ENCODE assay signal across 10 cellular contexts in the genomic region with DNA sequence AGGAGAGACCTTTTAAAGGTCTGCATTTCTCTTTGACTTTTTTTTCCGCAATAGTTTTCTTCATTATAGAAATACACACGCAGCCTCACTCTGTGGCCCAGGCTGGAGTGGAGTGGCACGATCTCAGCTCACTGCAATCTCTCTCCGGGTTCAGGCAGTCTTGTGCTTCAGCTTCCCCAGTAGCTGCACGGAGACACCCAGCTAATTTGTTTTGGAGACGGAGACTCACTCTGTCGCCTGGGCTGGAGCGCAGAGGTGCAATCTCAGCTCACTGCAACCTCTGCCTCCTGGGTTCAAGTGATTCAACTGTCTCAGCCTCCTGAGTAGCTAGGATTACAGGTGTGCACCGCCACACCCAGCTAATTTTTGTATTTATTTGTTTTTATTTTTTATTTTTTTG. TPM values are rescaled to one million over a fixed set of nuclear protein-coding genes. Genes with fewer than 3 reads are reported as not detected.
DNase-seq lines count a peak whose midpoint lies in the region; ATAC-seq, FAIRE-seq and TF ChIP-seq lines count a peak whose summit lies in the region.
"Had no signal": no experiment of that assay in that cellular context is flagged by ENCODE, and none has a peak within 500 bp of the region (broad histone marks: within the 10 kb centered on the region; RNA-seq: fewer than 3 reads in every experiment).

No MANE protein-coding gene starts in this region.

- peak overlapping the region; percentile 99 for H2BK5ac ChIP-seq in neuronal stem cell (ENCODE audit: low read length)

- no peak overlapping the region for H3K27ac Mint-ChIP-seq in CD8-positive, alpha-beta T cell
- H3K27ac Mint-ChIP-seq in IgD-negative memory B cell: peak overlapping the region in 1 of 3 donors; percentile 89

- in situ Hi-C loops in GM12878 (cut with MboI): no loop called here

- no peaks in the 10 kb centered on the region for H3K27me3 Mint-ChIP-seq in CD8-positive, alpha-beta T cell (ENCODE audit: low read depth)
- H3K27me3 Mint-ChIP-seq in IgD-negative memory B cell: no peaks in the 10 kb centered on the region

- 0 out of 2 replicates have a peak overlapping the region, but pooled peaks have one; percentile 11 for H3K4me2 ChIP-seq in GM12878 (ENCODE audit: control insufficient read depth, insufficient read depth)
- no peak overlapping the region for H3K4me2 ChIP-seq in neuronal stem cell (ENCODE audit: insufficient read depth, low read length, poor library complexity, severe bottlenecking)

- no peak overlapping the region for H2AFZ ChIP-seq in GM12878 (ENCODE audit: control insufficient read depth, low read depth, low read length)
- H2AFZ ChIP-seq in neuronal stem cell (ENCODE audit: low read length): no peak overlapping the region

- no peak for TF ChIP-seq POLR2A in GM12878 (IDR thresholded peaks at IDR 0.05; ENCODE audit: low read depth, low read length)

- peak overlapping the region; percentile 98 for H2AK5ac ChIP-seq in neuronal stem cell (ENCODE audit: low read depth, low read length)

- intact Hi-C loops in CD8-positive, alpha-beta T cell (cut with DNase I, micrococcal nuclease): no loop called here
- intact Hi-C loops in GM12878 (cut with micrococcal nuclease; ENCODE audit: unreplicated experiment) (loop anchor here (5.0 kb wide), 1 partner anchor 45 kb away; a partner anchor contains a TSS), sciatic nerve (cut with DNase I) (no loop called here)

- TF ChIP-seq EP300 in GM12878 (IDR thresholded peaks at IDR 0.05; ENCODE audit: borderline replicate concordance in 1 of 2, control insufficient read depth in 1 of 2, low read depth in 2 of 2, low read length in 2 of 2): no peak

- H3K27ac ChIP-seq in CD8-positive, alpha-beta T cell (ENCODE audit: low read depth, low read length): no peak overlapping the region
- H3K27ac ChIP-seq in GM12878 (ENCODE audit: control insufficient read depth, insufficient read depth) (no peak overlapping the region), neuronal stem cell (replicated peaks; ENCODE audit: low read length) (no peak overlapping the region)

- peaks cover 14% of the 10 kb centered on the region for H3K79me2 ChIP-seq in GM12878 (ENCODE audit: control insufficient read depth, insufficient read depth, low read length)

- CTCF ChIA-PET in CD8-positive, alpha-beta T cell (lab: Charles Lee): interaction anchor here (1.0 kb wide), 1 partner anchor 24 kb away, joined by 3 read pairs; no protein-coding TSS in a partner anchor
- CTCF ChIA-PET in GM12878 (lab: Yijun Ruan, JAX): interaction anchor here (1.2 to 2.1 kb wide), 3 partner anchors 11 to 16 kb away, joined by 3 to 5 read pairs (median 5); no protein-coding TSS in a partner anchor

- WGBS in GM12878 (ENCODE audit: insufficient coverage, insufficient replicate concordance, low lambda C conversion rate, missing lambda C conversion rate): 91% methylated on average over 9 of the region's 9 CpGs
- no CpG with 5 or more reads among the region's 9 CpGs for WGBS in neuronal stem cell (ENCODE audit: extremely low coverage in 2 of 2, insufficient read length in 2 of 2, insufficient replicate concordance in 1 of 2), 2 donors

- no peaks in the 10 kb centered on the region for H3K9me3 ChIP-seq in CD8-positive, alpha-beta T cell (ENCODE audit: low read length)
- no peaks in the 10 kb centered on the region for H3K9me3 ChIP-seq in GM12878 (replicated peaks; ENCODE audit: control insufficient read depth, insufficient read depth, low read length)
- no peaks in the 10 kb centered on the region for H3K9me3 ChIP-seq in neuronal stem cell (replicated peaks in 1 of 2; ENCODE audit: control insufficient read depth in 2 of 2, insufficient read depth in 1 of 2, low read depth in 1 of 2, low read length in 2 of 2)

- FAIRE-seq in GM12878 (lab: Jason Lieb, UNC): no peak
- FAIRE-seq: frontal cortex had no signal

- POLR2A ChIA-PET in CD8-positive, alpha-beta T cell (lab: Charles Lee): interaction anchor here (3.6 kb wide), 1 partner anchor 11 kb away, joined by 26 read pairs; no protein-coding TSS in a partner anchor
- POLR2A ChIA-PET in GM12878 (lab: Charles Lee): interaction anchor here (0.6 to 3.1 kb wide), 6 partner anchors 10 to 130 kb away, joined by 3 to 10 read pairs (median 4); no protein-coding TSS in a partner anchor

- no peaks in the 10 kb centered on the region for H4K20me1 ChIP-seq in GM12878 (ENCODE audit: control insufficient read depth, insufficient read depth)

- peaks cover 5% of the 10 kb centered on the region for H3K79me1 ChIP-seq in neuronal stem cell (ENCODE audit: low read depth, low read length)

- no peak overlapping the region for H3K9ac ChIP-seq in GM12878 (ENCODE audit: control insufficient read depth, insufficient read depth, low read length)
- peak overlapping the region; percentile 72 for H3K9ac ChIP-seq in neuronal stem cell (ENCODE audit: low read depth, low read length, poor library complexity)

- no peak overlapping the region for H3K14ac ChIP-seq in neuronal stem cell (ENCODE audit: low read length)

- no peak overlapping the region for H3K4ac ChIP-seq in neuronal stem cell (ENCODE audit: low read length)

- no peaks in the 10 kb centered on the region for H3K36me3 Mint-ChIP-seq in CD8-positive, alpha-beta T cell
- H3K36me3 Mint-ChIP-seq in IgD-negative memory B cell: peaks cover 1% of the 10 kb centered on the region

- no peak for DNase-seq in CD8-positive, alpha-beta T cell
- no peak for DNase-seq in GM12878 (ENCODE audit: low read depth, low spot score)
- DNase-seq in neuronal stem cell (ENCODE audit: low spot score): no peak
- no peak for DNase-seq in sciatic nerve (ENCODE audit: low spot score)
- no peak for DNase-seq in NCI-H1092 (lab: John Stamatoyannopoulos, UW)
- DNase-seq in NCI-H1048 (lab: John Stamatoyannopoulos, UW): no peak
- DNase-seq: left ventricle myocardium superior had no signal

- RAD21 ChIA-PET in GM12878 (lab: Charles Lee; ENCODE audit: unreplicated experiment): interaction anchor here (0.6 to 1.5 kb wide), 2 partner anchors 11 to 20 kb away, joined by 3 to 4 read pairs; no protein-coding TSS in a partner anchor

- H3K23ac ChIP-seq in neuronal stem cell (ENCODE audit: low read depth, low read length, poor library complexity): no peak overlapping the region

- no peak overlapping the region for H4K91ac ChIP-seq in neuronal stem cell (ENCODE audit: low read depth, low read length, poor library complexity)

- no peak for TF ChIP-seq RAD21 in GM12878 (IDR thresholded peaks at IDR 0.05; ENCODE audit: insufficient read depth, low read depth, low read length)

- ATAC-seq in CD8-positive, alpha-beta T cell: no peak
- ATAC-seq in GM12878: no peak
- no peak for ATAC-seq in sciatic nerve
- ATAC-seq: left ventricle myocardium superior had no signal

- SMC1A ChIA-PET in GM12878 (lab: Charles Lee; ENCODE audit: uncharacterized antibody, unreplicated experiment): interaction anchor here (1.2 to 3.3 kb wide), 5 partner anchors 8 to 43 kb away, joined by 3 to 12 read pairs (median 5); no protein-coding TSS in a partner anchor

- no peaks in the 10 kb centered on the region for H3K27me3 ChIP-seq in CD8-positive, alpha-beta T cell (ENCODE audit: insufficient read depth, low read length)
- no peaks in the 10 kb centered on the region for H3K27me3 ChIP-seq in GM12878 (replicated peaks in 1 of 2; ENCODE audit: control insufficient read depth in 2 of 2, insufficient read depth in 2 of 2, low read length in 1 of 2)
- no peaks in the 10 kb centered on the region for H3K27me3 ChIP-seq in neuronal stem cell (ENCODE audit: control insufficient read depth in 3 of 3, insufficient read depth in 3 of 3, low read depth in 1 of 3, low read length in 3 of 3)

- H4K8ac ChIP-seq in neuronal stem cell (ENCODE audit: low read depth, low read length): no peak overlapping the region

- peaks cover 41% of the 10 kb centered on the region for H3K4me1 ChIP-seq in CD8-positive, alpha-beta T cell (ENCODE audit: insufficient read depth, low read length)
- H3K4me1 ChIP-seq in GM12878 (ENCODE audit: control insufficient read depth, insufficient read depth, low read length) (peaks cover 17% of the 10 kb centered on the region), neuronal stem cell (ENCODE audit: control insufficient read depth in 2 of 2, insufficient read depth in 1 of 2, low read depth in 1 of 2, low read length in 2 of 2) (peaks cover 23 to 30% of the 10 kb centered on the region in 2 donors)

- H3K36me3 ChIP-seq in CD8-positive, alpha-beta T cell (ENCODE audit: insufficient read depth, low read length): no peaks in the 10 kb centered on the region
- H3K36me3 ChIP-seq in GM12878 (ENCODE audit: control insufficient read depth in 2 of 2, insufficient read depth in 2 of 2, low read length in 1 of 2) (no peaks in the 10 kb centered on the region), neuronal stem cell (replicated peaks in 1 of 2; ENCODE audit: control insufficient read depth in 2 of 2, insufficient read depth in 2 of 2, low read length in 2 of 2) (no peaks in the 10 kb centered on the region)

- H3K18ac ChIP-seq in neuronal stem cell (ENCODE audit: low read length): no peak overlapping the region

- peaks cover 37% of the 10 kb centered on the region for H3K4me1 Mint-ChIP-seq in CD8-positive, alpha-beta T cell (ENCODE audit: low read depth)
- H3K4me1 Mint-ChIP-seq in IgD-negative memory B cell: peaks cover 6 to 28% (median 18%) of the 10 kb centered on the region in 3 donors

- no peak for TF ChIP-seq CTCF in CD8-positive, alpha-beta T cell (IDR thresholded peaks at IDR 0.05)
- TF ChIP-seq CTCF in GM12878 (IDR thresholded peaks at IDR 0.05 in 2 of 3, conservative IDR thresholded peaks at IDR 0.05 in 1 of 3; ENCODE audit: control insufficient read depth in 2 of 3, extremely low read depth in 1 of 3, insufficient read depth in 1 of 3, low read depth in 3 of 3, low read length in 3 of 3): no peak

- no peaks in the 10 kb centered on the region for H3K9me3 Mint-ChIP-seq in CD8-positive, alpha-beta T cell
- H3K9me3 Mint-ChIP-seq in IgD-negative memory B cell: no peaks in the 10 kb centered on the region

- H2BK15ac ChIP-seq in neuronal stem cell (ENCODE audit: low read length): peak overlapping the region; percentile 9

- H3K4me3 ChIP-seq in CD8-positive, alpha-beta T cell (ENCODE audit: low read depth, low read length): no peak overlapping the region
- H3K4me3 ChIP-seq in GM12878: peak overlapping the region; percentile 94; the same call in 1 of the 2 replicates
- peak overlapping the region in 1 of 2 donors; percentile 10 for H3K4me3 ChIP-seq in neuronal stem cell (ENCODE audit: low read length in 2 of 2)

- H2BK120ac ChIP-seq in neuronal stem cell (ENCODE audit: low read depth, low read length): no peak overlapping the region

- H2BK12ac ChIP-seq in neuronal stem cell (ENCODE audit: low read length): no peak overlapping the region

- peak overlapping the region; percentile 91 for H3K4me3 Mint-ChIP-seq in CD8-positive, alpha-beta T cell
- H3K4me3 Mint-ChIP-seq in IgD-negative memory B cell: peak overlapping the region; percentile 74 to 92 (median 86)

- no TSS peak for BruUV-seq in GM12878 (replicated peaks; lab: Mats Ljungman, UMichigan)

RNA-seq across cellular contexts. Expression of a gene that starts 11.7 kb away (rescaled TPM):
- 100 to 1,000 TPM; 453 to 455 TPM for total RNA-seq in CD8-positive, alpha-beta T cell
- polyA plus RNA-seq in IgD-negative memory B cell (83.9 TPM), GM12878 (2011; rRNA removed) (113 and 223 TPM in 2 replicates), GM12878 (2014; fragmentation: Illumina TruSeq; extraction: Trizol) (29.6 and 61.9 TPM in 2 replicates), GM12878 (2014; fragmentation: Nextera tagmentation; extraction: Ambion mirVana) (10 to 100 TPM in 1 of 2 experiments, 1 to 10 TPM in 1; 9.6 to 17.6 TPM), GM12878 (2014; rRNA removed) (195 and 218 TPM in 2 replicates), GM12878 (2016; fragmentation: Nextera tagmentation; extraction: Ambion mirVana) (10 to 100 TPM; 38.3 to 53.3 TPM)
- total RNA-seq in GM12878 (2013; cell fraction: nucleolus; rRNA removed): 200 and 243 TPM in 2 replicates
- total RNA-seq in GM12878 (2014; rRNA removed) (159 and 168 TPM in 2 replicates), GM12878 (2014; rRNA removed; fragmentation: Illumina TruSeq; extraction: Trizol) (70.3 and 77.9 TPM in 2 replicates), GM12878 (2021) (365 and 378 TPM in 2 replicates), sciatic nerve (140 TPM)
- 99.4 TPM for polyA plus RNA-seq in GM12878 (2011; ENCODE audit: low read depth)
- polyA plus RNA-seq in GM12878 (2011; cell fraction: cytosol; rRNA removed): 264 and 354 TPM in 2 replicates
- 566 and 615 TPM in 2 replicates for polyA plus RNA-seq in GM12878 (2011; cell fraction: nucleus; rRNA removed)
- 257 and 345 TPM in 2 replicates for polyA plus RNA-seq in GM12878 (2012)
- 188 and 408 TPM in 2 replicates for polyA minus RNA-seq in GM12878 (2011; rRNA and poly(A)+ RNA removed)
- polyA minus RNA-seq in GM12878 (2011; cell fraction: cytosol; rRNA and poly(A)+ RNA removed): 223 and 291 TPM in 2 replicates
- polyA minus RNA-seq in GM12878 (2011; cell fraction: nucleus; rRNA and poly(A)+ RNA removed): 114 and 130 TPM in 2 replicates
- polyA plus RNA-seq in neuronal stem cell (2013, experiment 1 of 2): 138 TPM
- 146 TPM for polyA plus RNA-seq in neuronal stem cell (2013, experiment 2 of 2)

RNA-seq across cellular contexts. Expression of a gene that starts 33.4 kb away (rescaled TPM):
- total RNA-seq in CD8-positive, alpha-beta T cell: 10 to 100 TPM; 76.7 to 80.0 TPM
- polyA plus RNA-seq in IgD-negative memory B cell (136 TPM), GM12878 (2011; rRNA removed) (71.7 and 229 TPM in 2 replicates), GM12878 (2014; fragmentation: Illumina TruSeq; extraction: Trizol) (54.2 and 82.9 TPM in 2 replicates), GM12878 (2014; fragmentation: Nextera tagmentation; extraction: Ambion mirVana) (10 to 100 TPM in 1 of 2 experiments, 1 to 10 TPM in 1; 7.5 to 10.9 TPM), GM12878 (2014; rRNA removed) (123 and 147 TPM in 2 replicates), GM12878 (2016; fragmentation: Nextera tagmentation; extraction: Ambion mirVana) (10 to 100 TPM; 79.3 to 79.5 TPM)
- total RNA-seq in GM12878 (2013; cell fraction: nucleolus; rRNA removed): 153 and 159 TPM in 2 replicates
- total RNA-seq in GM12878 (2014; rRNA removed) (56.6 and 69.6 TPM in 2 replicates), GM12878 (2014; rRNA removed; fragmentation: Illumina TruSeq; extraction: Trizol) (32.7 and 40.5 TPM in 2 replicates), GM12878 (2021) (176 and 181 TPM in 2 replicates), sciatic nerve (54.0 TPM)
- polyA plus RNA-seq in GM12878 (2011; ENCODE audit: low read depth): 73.8 TPM
- polyA plus RNA-seq in GM12878 (2011; cell fraction: cytosol; rRNA removed): 315 and 350 TPM in 2 replicates
- polyA plus RNA-seq in GM12878 (2011; cell fraction: nucleus; rRNA removed): 137 and 163 TPM in 2 replicates
- 168 TPM in 2 replicates for polyA plus RNA-seq in GM12878 (2012)
- polyA minus RNA-seq in GM12878 (2011; rRNA and poly(A)+ RNA removed): 236 and 392 TPM in 2 replicates
- polyA minus RNA-seq in GM12878 (2011; cell fraction: cytosol; rRNA and poly(A)+ RNA removed): 239 TPM in 2 replicates
- polyA minus RNA-seq in GM12878 (2011; cell fraction: nucleus; rRNA and poly(A)+ RNA removed): 54.2 and 86.9 TPM in 2 replicates
- 15.6 TPM for polyA plus RNA-seq in neuronal stem cell (2013, experiment 1 of 2)
- 16.1 TPM for polyA plus RNA-seq in neuronal stem cell (2013, experiment 2 of 2)

RNA-seq across cellular contexts. Expression of a gene that starts 33.9 kb away (rescaled TPM):
- 10 to 100 TPM; 11.9 to 15.3 TPM for total RNA-seq in CD8-positive, alpha-beta T cell
- polyA plus RNA-seq in IgD-negative memory B cell (0.83 TPM), GM12878 (2011; rRNA removed) (14.2 and 22.9 TPM in 2 replicates), GM12878 (2014; fragmentation: Illumina TruSeq; extraction: Trizol) (3.8 and 7.3 TPM in 2 replicates), GM12878 (2014; fragmentation: Nextera tagmentation; extraction: Ambion mirVana) (1 to 10 TPM in 1 of 2 experiments, under 1 TPM in 1; 0.53 to 1.9 TPM), GM12878 (2014; rRNA removed) (27.1 and 30.3 TPM in 2 replicates), GM12878 (2016; fragmentation: Nextera tagmentation; extraction: Ambion mirVana) (1 to 10 TPM; 5.5 to 6.9 TPM)
- 35.1 and 37.8 TPM in 2 replicates for total RNA-seq in GM12878 (2013; cell fraction: nucleolus; rRNA removed)
- total RNA-seq in GM12878 (2014; rRNA removed) (20.7 and 22.3 TPM in 2 replicates), GM12878 (2014; rRNA removed; fragmentation: Illumina TruSeq; extraction: Trizol) (7.2 and 7.6 TPM in 2 replicates), GM12878 (2021) (12.0 and 14.6 TPM in 2 replicates), sciatic nerve (37.8 TPM)
- polyA plus RNA-seq in GM12878 (2011; ENCODE audit: low read depth): 16.5 TPM
- polyA plus RNA-seq in GM12878 (2011; cell fraction: cytosol; rRNA removed): 23.3 and 39.9 TPM in 2 replicates
- polyA plus RNA-seq in GM12878 (2011; cell fraction: nucleus; rRNA removed): 285 and 407 TPM in 2 replicates
- 52.8 and 57.2 TPM in 2 replicates for polyA plus RNA-seq in GM12878 (2012)
- polyA minus RNA-seq in GM12878 (2011; rRNA and poly(A)+ RNA removed): 7.2 and 11.1 TPM in 2 replicates
- 4.0 and 5.9 TPM in 2 replicates for polyA minus RNA-seq in GM12878 (2011; cell fraction: cytosol; rRNA and poly(A)+ RNA removed)
- polyA minus RNA-seq in GM12878 (2011; cell fraction: nucleus; rRNA and poly(A)+ RNA removed): 23.2 and 25.0 TPM in 2 replicates
- 2.5 TPM for polyA plus RNA-seq in neuronal stem cell (2013, experiment 1 of 2)
- polyA plus RNA-seq in neuronal stem cell (2013, experiment 2 of 2): 2.3 TPM
- total RNA-seq: Daoy had no signal

RNA-seq across cellular contexts. Expression of a gene that starts 47.3 kb away (rescaled TPM):
- 10 to 100 TPM; 34.5 to 35.5 TPM for total RNA-seq in CD8-positive, alpha-beta T cell
- polyA plus RNA-seq in IgD-negative memory B cell: 8.2 TPM
- total RNA-seq in GM12878 (2013; cell fraction: nucleolus; rRNA removed): 28.6 and 36.5 TPM in 2 replicates
- 18.3 and 19.9 TPM in 2 replicates for total RNA-seq in GM12878 (2014; rRNA removed)
- total RNA-seq in GM12878 (2014; rRNA removed; fragmentation: Illumina TruSeq; extraction: Trizol): 8.2 and 10.6 TPM in 2 replicates
- total RNA-seq in GM12878 (2021): 62.2 and 66.2 TPM in 2 replicates
- 14.1 TPM for polyA plus RNA-seq in GM12878 (2011; ENCODE audit: low read depth)
- 8.8 and 18.6 TPM in 2 replicates for polyA plus RNA-seq in GM12878 (2011; rRNA removed)
- polyA plus RNA-seq in GM12878 (2011; cell fraction: cytosol; rRNA removed): 17.6 and 23.3 TPM in 2 replicates
- polyA plus RNA-seq in GM12878 (2011; cell fraction: nucleus; rRNA removed): 31.2 and 32.5 TPM in 2 replicates
- polyA plus RNA-seq in GM12878 (2012): 56.8 and 72.7 TPM in 2 replicates
- polyA plus RNA-seq in GM12878 (2014; fragmentation: Illumina TruSeq; extraction: Trizol): 3.2 and 10.1 TPM in 2 replicates
- under 1 TPM; 0.13 to 0.37 TPM for polyA plus RNA-seq in GM12878 (2014; fragmentation: Nextera tagmentation; extraction: Ambion mirVana)
- 45.4 and 50.9 TPM in 2 replicates for polyA plus RNA-seq in GM12878 (2014; rRNA removed)
- 1 to 10 TPM; 4.5 to 5.5 TPM for polyA plus RNA-seq in GM12878 (2016; fragmentation: Nextera tagmentation; extraction: Ambion mirVana)
- 7.7 and 16.5 TPM in 2 replicates for polyA minus RNA-seq in GM12878 (2011; rRNA and poly(A)+ RNA removed)
- polyA minus RNA-seq in GM12878 (2011; cell fraction: cytosol; rRNA and poly(A)+ RNA removed): 16.2 TPM in 2 replicates
- polyA minus RNA-seq in GM12878 (2011; cell fraction: nucleus; rRNA and poly(A)+ RNA removed): 5.9 and 13.0 TPM in 2 replicates
- 148 TPM for polyA plus RNA-seq in neuronal stem cell (2013, experiment 1 of 2)
- 141 TPM for polyA plus RNA-seq in neuronal stem cell (2013, experiment 2 of 2)
- total RNA-seq in sciatic nerve: 65.7 TPM
